In genomic region chr11:44241851-44242250, GRCh38 we compare ENCODE assay signal across 1 cellular context.
TF ChIP-seq lines count a peak whose summit lies in the region.

No MANE protein-coding gene starts in this region.

TF ChIP-seq in H1, 55 proteins besides CTCF, POLR2A, EP300 and RAD21 (continued from another document):
- TF ChIP-seq CHD1 (IDR thresholded peaks at IDR 0.05; ENCODE audit: low read depth, low read length) (no peak), USF2 (IDR thresholded peaks at IDR 0.05; ENCODE audit: low read length) (no peak), KDM5A (IDR thresholded peaks at IDR 0.05; ENCODE audit: low read length) (no peak), HDAC6 (IDR thresholded peaks at IDR 0.05; ENCODE audit: low read depth, low read length) (no peak), YY1 (IDR thresholded peaks at IDR 0.05; ENCODE audit: low read depth, low read length) (no peak), CHD2 (IDR thresholded peaks at IDR 0.05; ENCODE audit: low read length) (no peak)
